Comparison of ENCODE assay signal across 1 cellular context in genomic region chr6:139147628-139148027, GRCh38.
TF ChIP-seq lines count a peak whose summit lies in the region.

No MANE protein-coding gene starts in this region.

TF ChIP-seq in K562, 482 proteins besides CTCF, POLR2A, EP300 and RAD21 (continued from another document):
- TF ChIP-seq TRIM25 (IDR thresholded peaks at IDR 0.05; ENCODE audit: borderline replicate concordance) = no peak
- TF ChIP-seq GABPA (tag; conservative IDR thresholded peaks at IDR 0.05; ENCODE audit: low read depth) = peak; percentile 40; the same call in 1 of the 2 replicates
- peak; percentile 26; the same call in 1 of the 2 replicates for TF ChIP-seq HMBOX1 (IDR thresholded peaks at IDR 0.05)
- TF ChIP-seq PYGO2 (tag; IDR thresholded peaks at IDR 0.05) = no peak
- TF ChIP-seq SPI1 (IDR thresholded peaks at IDR 0.05; ENCODE audit: borderline replicate concordance, low read depth, low read length) = peak; percentile 43; the same call in 1 of the 2 replicates
